In the genomic region with DNA sequence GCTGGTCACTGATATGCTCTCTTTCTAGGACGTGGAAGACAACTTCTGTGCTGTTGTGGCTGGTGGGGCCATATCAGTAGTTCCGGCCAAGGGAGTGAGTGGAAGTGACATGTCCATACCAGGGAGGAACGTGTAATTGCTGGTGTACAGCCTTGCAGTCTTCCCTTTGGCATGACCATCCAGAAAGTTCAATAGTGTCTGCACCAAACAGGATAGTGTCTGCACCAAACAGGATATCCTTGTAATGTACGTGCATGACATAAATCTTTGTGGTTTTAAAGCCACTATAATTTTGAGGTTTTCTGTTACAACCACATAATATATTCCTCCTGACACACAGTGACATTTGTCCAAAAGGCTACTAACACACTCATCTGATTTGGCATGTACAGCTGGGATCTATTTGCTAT, we compare ENCODE assay signal across 11 cellular contexts. TPM values are rescaled to one million over a fixed set of nuclear protein-coding genes. Genes with fewer than 3 reads are reported as not detected.
DNase-seq lines count a peak whose midpoint lies in the region; ATAC-seq, FAIRE-seq and TF ChIP-seq lines count a peak whose summit lies in the region.
"Had no signal": no experiment of that assay in that cellular context is flagged by ENCODE, and none has a peak within 500 bp of the region (broad histone marks: within the 10 kb centered on the region; RNA-seq: fewer than 3 reads in every experiment).

No MANE protein-coding gene starts in this region.

- no peaks in the 10 kb centered on the region for H3K9me1 ChIP-seq in K562 (ENCODE audit: control insufficient read depth, insufficient read depth, low read length)

- H3K9ac ChIP-seq in K562 (ENCODE audit: insufficient read depth in 1 of 2, low read depth in 2 of 2, low read length in 2 of 2), result no peak overlapping the region

- H3K4me2 ChIP-seq in K562 (ENCODE audit: insufficient read depth, low read length), result no peak overlapping the region

- ATAC-seq in left ventricle myocardium superior (peak; percentile 48), HG03432 (IDR thresholded peaks at IDR 0.05; ENCODE audit: unreplicated experiment) (peak; percentile 21), K562 (peak; percentile 17; the same call in 1 of the 3 replicates), upper lobe of left lung (ENCODE audit: low FRiP score in 2 of 2) (peak; percentile 36 to 44), GM21423 (IDR thresholded peaks at IDR 0.05; ENCODE audit: unreplicated experiment) (no peak)

- DNase-seq in left ventricle myocardium superior, result no peak
- DNase-seq in cardiac septum (ENCODE audit: low spot score), result no peak
- DNase-seq in K562 (ENCODE audit: extremely low read depth in 1 of 4, low spot score in 3 of 4), result no peak
- DNase-seq in upper lobe of left lung, result no peak
- DNase-seq in endothelial cell (ENCODE audit: low spot score), result no peak
- DNase-seq in testis, result no peak
- DNase-seq: activated effector memory CD4-positive, alpha-beta T cell treated with anti-CD3 and anti-CD28 coated beads, Interleukin-2, amount 50 U/mL, for 16 hours; foreskin melanocyte had no signal

- H3K79me2 ChIP-seq in K562 (ENCODE audit: control insufficient read depth, insufficient read depth, low read length), result no peaks in the 10 kb centered on the region

- H3K27me3 Mint-ChIP-seq in endothelial cell (ENCODE audit: unreplicated experiment), result peaks cover 1% of the 10 kb centered on the region

- no TSS peak for BruUV-seq in K562 (replicated peaks; lab: Mats Ljungman, UMichigan)

- H3K9me3 Mint-ChIP-seq in endothelial cell (ENCODE audit: unreplicated experiment), result no peaks in the 10 kb centered on the region

- H3K4me3 ChIP-seq in K562, result no peak overlapping the region
- H3K4me3 ChIP-seq in upper lobe of left lung, result no peak overlapping the region
- no peak overlapping the region for H3K4me3 ChIP-seq in testis
- H3K4me3 ChIP-seq: dorsolateral prefrontal cortex had no signal

- H3K4me1 Mint-ChIP-seq in endothelial cell (ENCODE audit: unreplicated experiment), result peaks cover 14% of the 10 kb centered on the region

- TF ChIP-seq EP300 in K562 (IDR thresholded peaks at IDR 0.05; ENCODE audit: low read length) (no peak), upper lobe of left lung (IDR thresholded peaks at IDR 0.05) (no peak)

- intact Hi-C loops in left ventricle myocardium superior (cut with micrococcal nuclease), result loop anchor here (10.0 kb wide), 1 partner anchor 128 kb away; no protein-coding TSS in a partner anchor
- intact Hi-C loops in cardiac septum (cut with DNase I), result loop anchor here (2.0 to 5.0 kb wide), 3 partner anchors 46 to 160 kb away; a partner anchor contains a TSS
- intact Hi-C loops in K562 (cut with micrococcal nuclease), result loop anchor here (1.0 to 10.0 kb wide), 4 partner anchors 51 to 288 kb away; a partner anchor contains a TSS
- intact Hi-C loops in testis (cut with DNase I; ENCODE audit: low total_unique reads), result no loop called here

- no peaks in the 10 kb centered on the region for H3K27me3 ChIP-seq in K562 (ENCODE audit: control insufficient read depth in 2 of 2, insufficient read depth in 2 of 2, low read length in 2 of 2)
- no peaks in the 10 kb centered on the region for H3K27me3 ChIP-seq in upper lobe of left lung
- H3K27me3 ChIP-seq in testis, result no peaks in the 10 kb centered on the region
- H3K27me3 ChIP-seq: dorsolateral prefrontal cortex had no signal

- TF ChIP-seq RAD21 in K562 (CRISPR knock-in tag; conservative IDR thresholded peaks at IDR 0.05 in 1 of 2, IDR thresholded peaks at IDR 0.05 in 1 of 2), result no peak

- CTCF ChIA-PET in K562 (lab: Yijun Ruan, JAX; ENCODE audit: low intra/inter-chr PET ratio), result interaction anchor here (0.6 to 4.7 kb wide), 2 partner anchors 16 to 161 kb away, joined by 3 to 29 read pairs; no protein-coding TSS in a partner anchor

- no peak for FAIRE-seq in K562 (lab: Jason Lieb, UNC)

- TF ChIP-seq CTCF in K562 (IDR thresholded peaks at IDR 0.05 in 2 of 3, conservative IDR thresholded peaks at IDR 0.05 in 1 of 3; ENCODE audit: insufficient read depth in 2 of 3, low read depth in 1 of 3, low read length in 3 of 3), result no peak
- TF ChIP-seq CTCF in upper lobe of left lung (IDR thresholded peaks at IDR 0.05), result no peak
- no peak for TF ChIP-seq CTCF in endothelial cell (IDR thresholded peaks at IDR 0.05; ENCODE audit: unreplicated experiment)
- no peak for TF ChIP-seq CTCF in testis (IDR thresholded peaks at IDR 0.05)

- TF ChIP-seq POLR2A in K562 (conservative IDR thresholded peaks at IDR 0.05), result no peak
- TF ChIP-seq POLR2A in upper lobe of left lung (IDR thresholded peaks at IDR 0.05), result no peak
- no peak for TF ChIP-seq POLR2A in testis (IDR thresholded peaks at IDR 0.05)

- H3K4me3 Mint-ChIP-seq in endothelial cell (ENCODE audit: unreplicated experiment), result no peak overlapping the region

- no peak overlapping the region for H3K27ac Mint-ChIP-seq in endothelial cell (ENCODE audit: unreplicated experiment)

- H3K4me1 ChIP-seq in K562 (replicated peaks in 1 of 2; ENCODE audit: control insufficient read depth in 2 of 2, insufficient read depth in 2 of 2, low read length in 2 of 2) (no peaks in the 10 kb centered on the region), upper lobe of left lung (peaks cover 3 to 21% (median 11%) of the 10 kb centered on the region in 4 donors), testis (no peaks in the 10 kb centered on the region)

- WGBS in K562 (ENCODE audit: insufficient coverage, low coverage, missing lambda C conversion rate), result 56% methylated on average over 4 of the region's 4 CpGs
- 37 to 48% methylated on average over 4 of the region's 4 CpGs for WGBS in upper lobe of left lung, 2 donors
- 42 to 53% methylated on average over 4 of the region's 4 CpGs for WGBS in testis, 2 donors

- no peak overlapping the region for H3K27ac ChIP-seq in K562 (ENCODE audit: extremely low read depth, low read depth, low read length)
- no peak overlapping the region for H3K27ac ChIP-seq in upper lobe of left lung
- H3K27ac ChIP-seq in testis, result no peak overlapping the region
- H3K27ac ChIP-seq: dorsolateral prefrontal cortex had no signal

- H3K36me3 ChIP-seq in K562 (ENCODE audit: control insufficient read depth, insufficient read depth, low read length), result peaks cover 60% of the 10 kb centered on the region
- H3K36me3 ChIP-seq in upper lobe of left lung, result peaks cover 11 to 44% (median 31%) of the 10 kb centered on the region in 4 donors
- no peaks in the 10 kb centered on the region for H3K36me3 ChIP-seq in testis (ENCODE audit: low read depth, missing control alignments)

- no peak overlapping the region for H2AFZ ChIP-seq in K562 (ENCODE audit: low read depth, low read length)

- H3K36me3 Mint-ChIP-seq in endothelial cell (ENCODE audit: low read depth, unreplicated experiment), result no peaks in the 10 kb centered on the region

- in situ Hi-C loops in K562 (cut with MboI), result loop anchor here (5.0 to 25.0 kb wide), 2 partner anchors 161 to 831 kb away; no protein-coding TSS in a partner anchor

- H3K9me3 ChIP-seq in K562 (replicated peaks; ENCODE audit: control insufficient read depth, insufficient read depth, low read depth, low read length) (no peaks in the 10 kb centered on the region), upper lobe of left lung (no peaks in the 10 kb centered on the region), testis (no peaks in the 10 kb centered on the region)

- POLR2A ChIA-PET in K562 (lab: Yijun Ruan, JAX), result interaction anchor here (0.6 to 0.8 kb wide), 2 partner anchors 12 to 279 kb away, joined by 3 to 4 read pairs; no protein-coding TSS in a partner anchor

- 0 out of 2 replicates have a peak, but pooled peaks cover 4% of the 10 kb centered on the region for H4K20me1 ChIP-seq in K562 (replicated peaks; ENCODE audit: control insufficient read depth, insufficient read depth, low read length)

RNA-seq across cellular contexts. Expression of a gene that starts 52.9 kb away (rescaled TPM):
- 23.3 TPM for total RNA-seq in left ventricle myocardium superior
- total RNA-seq in cardiac septum, result 25.4 TPM
- 42.1 and 93.4 TPM in 2 replicates for total RNA-seq in K562 (2011; cell fraction: chromatin; rRNA removed; ENCODE audit: low replicate concordance)
- total RNA-seq in K562 (2011; cell fraction: nucleolus; rRNA removed), result 32.7 and 49.0 TPM in 2 replicates
- 61.5 and 67.7 TPM in 2 replicates for total RNA-seq in K562 (2011; cell fraction: nucleoplasm; rRNA removed)
- 20.3 and 24.3 TPM in 2 replicates for total RNA-seq in K562 (2014; rRNA removed)
- total RNA-seq in K562 (2014; rRNA removed; fragmentation: Illumina TruSeq; extraction: Trizol), result 21.8 and 29.5 TPM in 2 replicates
- 23.8 and 25.4 TPM in 2 replicates for total RNA-seq in K562 (2015; rRNA removed; fragmentation: Illumina TruSeq; extraction: Trizol)
- total RNA-seq in K562 (2021), result 35.4 and 39.5 TPM in 2 replicates
- polyA plus RNA-seq in K562 (2011; rRNA removed), result 26.2 and 40.7 TPM in 2 replicates
- polyA plus RNA-seq in K562 (2011; cell fraction: cytosol; rRNA removed), result 10.7 and 19.3 TPM in 2 replicates
- 34.2 and 35.9 TPM in 2 replicates for polyA plus RNA-seq in K562 (2011; cell fraction: nucleus; rRNA removed)
- polyA plus RNA-seq in K562 (2012), result 30.1 and 36.5 TPM in 2 replicates
- polyA plus RNA-seq in K562 (2014; fragmentation: Illumina TruSeq; extraction: Trizol), result 35.4 and 38.1 TPM in 2 replicates
- 10 to 100 TPM; 13.6 to 18.8 TPM for polyA plus RNA-seq in K562 (2014; fragmentation: Nextera tagmentation; extraction: Ambion mirVana)
- 30.4 and 30.5 TPM in 2 replicates for polyA plus RNA-seq in K562 (2014; rRNA removed)
- 30.0 and 36.5 TPM in 2 replicates for polyA minus RNA-seq in K562 (2011; rRNA and poly(A)+ RNA removed)
- 10.1 and 12.3 TPM in 2 replicates for polyA minus RNA-seq in K562 (2011; cell fraction: cytosol; rRNA and poly(A)+ RNA removed)
- 21.9 and 33.2 TPM in 2 replicates for polyA minus RNA-seq in K562 (2011; cell fraction: nucleus; rRNA and poly(A)+ RNA removed)
- 100 to 1,000 TPM; 130 to 376 (median 232) TPM for total RNA-seq in upper lobe of left lung
- 102 TPM for total RNA-seq in endothelial cell (ENCODE audit: unreplicated experiment)
- 10 to 100 TPM; 39.5 to 40.4 TPM for total RNA-seq in testis
- 30.0 TPM for polyA plus RNA-seq in testis (ENCODE audit: insufficient read depth, low read depth, low replicate concordance)

RNA-seq across cellular contexts. Expression of a gene that starts 56.7 kb away (rescaled TPM):
- total RNA-seq in left ventricle myocardium superior, result 8.5 TPM
- 9.8 TPM for total RNA-seq in cardiac septum
- 0.37 and 1.5 TPM in 2 replicates for total RNA-seq in K562 (2011; cell fraction: chromatin; rRNA removed; ENCODE audit: low replicate concordance)
- 0.17 and 0.26 TPM in 2 replicates for total RNA-seq in K562 (2011; cell fraction: nucleolus; rRNA removed)
- total RNA-seq in K562 (2011; cell fraction: nucleoplasm; rRNA removed), result 0.38 and 0.44 TPM in 2 replicates
- 0.16 and 0.36 TPM in 2 replicates for total RNA-seq in K562 (2014; rRNA removed)
- total RNA-seq in K562 (2014; rRNA removed; fragmentation: Illumina TruSeq; extraction: Trizol), result not detected in 2 replicates
- not detected in 2 replicates for total RNA-seq in K562 (2015; rRNA removed; fragmentation: Illumina TruSeq; extraction: Trizol)
- 0.07 and 0.24 TPM in 2 replicates for total RNA-seq in K562 (2021)
- 0.07 TPM in 1 of 2 replicates, not detected in the other for polyA plus RNA-seq in K562 (2011; rRNA removed)
- polyA plus RNA-seq in K562 (2011; cell fraction: cytosol; rRNA removed), result not detected in 2 replicates
- 0.23 TPM in 1 of 2 replicates, not detected in the other for polyA plus RNA-seq in K562 (2011; cell fraction: nucleus; rRNA removed)
- 0.03 TPM in 2 replicates for polyA plus RNA-seq in K562 (2012)
- polyA plus RNA-seq in K562 (2014; fragmentation: Illumina TruSeq; extraction: Trizol), result 0.12 TPM in 1 of 2 replicates, not detected in the other
- under 1 TPM in 1 of 2 experiments, not detected in 1; 0.13 TPM for polyA plus RNA-seq in K562 (2014; fragmentation: Nextera tagmentation; extraction: Ambion mirVana)
- polyA plus RNA-seq in K562 (2014; rRNA removed), result 0.42 TPM in 1 of 2 replicates, not detected in the other
- polyA minus RNA-seq in K562 (2011; rRNA and poly(A)+ RNA removed), result not detected in 2 replicates
- not detected in 2 replicates for polyA minus RNA-seq in K562 (2011; cell fraction: cytosol; rRNA and poly(A)+ RNA removed)
- polyA minus RNA-seq in K562 (2011; cell fraction: nucleus; rRNA and poly(A)+ RNA removed), result 0.27 and 1.2 TPM in 2 replicates
- 10 to 100 TPM in 1 of 6 donors, 1 to 10 TPM in 5; 3.2 to 13.6 (median 5.3) TPM for total RNA-seq in upper lobe of left lung
- 8.4 TPM for total RNA-seq in endothelial cell (ENCODE audit: unreplicated experiment)
- total RNA-seq in testis, result 10 to 100 TPM; 18.8 to 23.5 TPM
- polyA plus RNA-seq in testis (ENCODE audit: insufficient read depth, low read depth, low replicate concordance), result 9.9 TPM
